Comparison of ENCODE assay signal across 1 cellular context in genomic region chr18:47120428-47120827, GRCh38.
A peak's percentile ranks its signal among the peaks of the same experiment; 100 is the strongest.
TF ChIP-seq lines count a peak whose summit lies in the region.

No MANE protein-coding gene starts in this region.

TF ChIP-seq in GM12878, 131 proteins besides CTCF, POLR2A, EP300 and RAD21 (continued from another document):
- TF ChIP-seq HSF1 (IDR thresholded peaks at IDR 0.05; ENCODE audit: low read depth, low read length) (no peak), GABPA (IDR thresholded peaks at IDR 0.05; ENCODE audit: low read depth) (peak; percentile 56; the same call in 1 of the 2 replicates), ETV6 (conservative IDR thresholded peaks at IDR 0.05 in 1 of 2, IDR thresholded peaks at IDR 0.05 in 1 of 2; ENCODE audit: borderline replicate concordance in 1 of 2, low read depth in 1 of 2) (peak in 1 of 2 experiments; percentile 58; a peak in 1 of 4 replicates), BHLHE40 (IDR thresholded peaks at IDR 0.05; ENCODE audit: borderline replicate concordance in 1 of 2, low read depth in 2 of 2, low read length in 1 of 2) (peak; percentile 81 to 84; a peak in 3 of 4 replicates), NKRF (conservative IDR thresholded peaks at IDR 0.05) (no peak), CBFB (IDR thresholded peaks at IDR 0.05; ENCODE audit: low read depth) (peak; percentile 65; the same call in 1 of the 2 replicates), GATAD2B (conservative IDR thresholded peaks at IDR 0.05; ENCODE audit: low read depth) (no peak), ZBTB11 (CRISPR knock-in tag; IDR thresholded peaks at IDR 0.05) (no peak), CEBPB (IDR thresholded peaks at IDR 0.05; ENCODE audit: borderline replicate concordance in 1 of 2, low read depth in 2 of 2, low read length in 2 of 2) (0 out of 4 replicates have a peak, but pooled peaks of 1 of the 2 experiments have one; percentile 53), HCFC1 (IDR thresholded peaks at IDR 0.05; ENCODE audit: low read length) (no peak), IRF4 (IDR thresholded peaks at IDR 0.05; ENCODE audit: low read depth, low read length) (peak; percentile 82), ZBED1 (IDR thresholded peaks at IDR 0.05; ENCODE audit: borderline replicate concordance) (peak; percentile 78; the same call in 1 of the 2 replicates), USF2 (IDR thresholded peaks at IDR 0.05; ENCODE audit: borderline replicate concordance, low read depth, low read length) (no peak), ELK1 (IDR thresholded peaks at IDR 0.05; ENCODE audit: low read depth, low read length) (no peak), CHD1 (IDR thresholded peaks at IDR 0.05; ENCODE audit: low read depth, low read length) (no peak), PAX5 (IDR thresholded peaks at IDR 0.05; ENCODE audit: borderline replicate concordance, low read depth, low read length) (peak; percentile 87; the same call in 1 of the 2 replicates), FOXM1 (IDR thresholded peaks at IDR 0.05; ENCODE audit: low read depth, low read length) (peak; percentile 91), NR2F1 (conservative IDR thresholded peaks at IDR 0.05) (peak; percentile 65; the same call in 1 of the 2 replicates), RBBP5 (conservative IDR thresholded peaks at IDR 0.05) (no peak), FOXK2 (IDR thresholded peaks at IDR 0.05) (no peak), JUNB (IDR thresholded peaks at IDR 0.05) (peak; percentile 98), SREBF2 (IDR thresholded peaks at IDR 0.05; ENCODE audit: low read length) (no peak), TCF7 (IDR thresholded peaks at IDR 0.05; ENCODE audit: borderline replicate concordance) (0 out of 2 replicates have a peak, but pooled peaks have one; percentile 48), ZNF274 (IDR thresholded peaks at IDR 0.05; ENCODE audit: insufficient read depth, insufficient read length) (no peak), TBL1XR1 (IDR thresholded peaks at IDR 0.05; ENCODE audit: low read depth, low read length) (no peak), NFIC (IDR thresholded peaks at IDR 0.05; ENCODE audit: low read depth, low read length) (peak; percentile 95), MTA2 (IDR thresholded peaks at IDR 0.05; ENCODE audit: low read depth) (peak; percentile 40; the same call in 1 of the 2 replicates), NR2C2 (IDR thresholded peaks at IDR 0.05; ENCODE audit: borderline replicate concordance, control insufficient read depth, insufficient read length, low read depth) (no peak), NBN (IDR thresholded peaks at IDR 0.05) (0 out of 2 replicates have a peak, but pooled peaks have one; percentile 21), IKZF1 (conservative IDR thresholded peaks at IDR 0.05) (peak; percentile 36; the same call in 1 of the 2 replicates), SKIL (IDR thresholded peaks at IDR 0.05; ENCODE audit: low read depth, poor library complexity, severe bottlenecking) (peak; percentile 35), EED (IDR thresholded peaks at IDR 0.05; ENCODE audit: low read depth) (peak; percentile 58; the same call in 1 of the 2 replicates), MTA3 (IDR thresholded peaks at IDR 0.05; ENCODE audit: borderline replicate concordance, low read length) (0 out of 2 replicates have a peak, but pooled peaks have one; percentile 43), ZNF217 (IDR thresholded peaks at IDR 0.05) (peak; percentile 97), ATF2 (IDR thresholded peaks at IDR 0.05; ENCODE audit: low read length) (peak; percentile 77; the same call in 1 of the 2 replicates), RUNX3 (IDR thresholded peaks at IDR 0.05; ENCODE audit: low read length) (peak; percentile 94), IKZF2 (IDR thresholded peaks at IDR 0.05) (peak; percentile 27 to 65; a peak in 2 of 4 replicates), IRF5 (IDR thresholded peaks at IDR 0.05; ENCODE audit: borderline replicate concordance) (no peak), KDM1A (IDR thresholded peaks at IDR 0.05; ENCODE audit: borderline replicate concordance) (no peak), RELB (IDR thresholded peaks at IDR 0.05; ENCODE audit: low read depth) (peak; percentile 22; the same call in 1 of the 2 replicates), TCF12 (IDR thresholded peaks at IDR 0.05; ENCODE audit: low read depth, low read length) (no peak), SRF (IDR thresholded peaks at IDR 0.05; ENCODE audit: low read depth in 2 of 2, low read length in 2 of 2) (peak in 1 of 2 experiments; percentile 59; a peak in 1 of 4 replicates), HDAC6 (IDR thresholded peaks at IDR 0.05; ENCODE audit: unreplicated experiment) (no peak), CREM (IDR thresholded peaks at IDR 0.05; ENCODE audit: low read depth) (peak; percentile 76), BACH1 (IDR thresholded peaks at IDR 0.05; ENCODE audit: borderline replicate concordance) (no peak)
